ENCODE assay signal across 1 cellular context in the genomic region with DNA sequence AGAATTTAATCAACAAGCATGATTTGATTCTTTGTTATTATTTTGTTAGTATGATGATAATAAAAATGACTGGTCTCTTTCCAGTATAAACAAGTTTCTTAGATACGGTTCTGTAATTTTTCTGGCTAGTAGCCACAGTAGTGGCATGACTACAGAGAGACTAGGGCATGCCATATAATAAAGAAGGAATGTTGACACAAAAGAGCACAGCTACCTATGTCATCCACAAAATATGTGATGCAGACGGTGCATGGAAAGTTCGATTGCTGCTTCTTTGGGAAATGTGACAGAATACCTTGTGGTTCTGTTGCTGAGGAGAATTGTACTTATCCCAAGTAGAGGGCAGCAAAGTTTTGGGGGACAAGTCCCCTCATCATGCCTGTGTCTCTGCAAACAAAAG.
TF ChIP-seq lines count a peak whose summit lies in the region.

No MANE protein-coding gene starts in this region.

TF ChIP-seq in HEK293, 187 proteins besides CTCF, POLR2A, EP300 and RAD21 (continued from another document):
- no peak for TF ChIP-seq PRDM2 (tag by site-specific recombination; IDR thresholded peaks at IDR 0.05; ENCODE audit: borderline replicate concordance)
- peak; percentile 39; the same call in 1 of the 2 replicates for TF ChIP-seq FEZF1 (tag by site-specific recombination; IDR thresholded peaks at IDR 0.05)
- TF ChIP-seq ZNF488 (tag by site-specific recombination; IDR thresholded peaks at IDR 0.05) = no peak
- peak; percentile 31; the same call in 1 of the 2 replicates for TF ChIP-seq ZNF629 (tag by site-specific recombination; IDR thresholded peaks at IDR 0.05)
- TF ChIP-seq ZNF510 (tag by site-specific recombination; IDR thresholded peaks at IDR 0.05; ENCODE audit: insufficient replicate concordance) = no peak
- TF ChIP-seq, protein P1, sequence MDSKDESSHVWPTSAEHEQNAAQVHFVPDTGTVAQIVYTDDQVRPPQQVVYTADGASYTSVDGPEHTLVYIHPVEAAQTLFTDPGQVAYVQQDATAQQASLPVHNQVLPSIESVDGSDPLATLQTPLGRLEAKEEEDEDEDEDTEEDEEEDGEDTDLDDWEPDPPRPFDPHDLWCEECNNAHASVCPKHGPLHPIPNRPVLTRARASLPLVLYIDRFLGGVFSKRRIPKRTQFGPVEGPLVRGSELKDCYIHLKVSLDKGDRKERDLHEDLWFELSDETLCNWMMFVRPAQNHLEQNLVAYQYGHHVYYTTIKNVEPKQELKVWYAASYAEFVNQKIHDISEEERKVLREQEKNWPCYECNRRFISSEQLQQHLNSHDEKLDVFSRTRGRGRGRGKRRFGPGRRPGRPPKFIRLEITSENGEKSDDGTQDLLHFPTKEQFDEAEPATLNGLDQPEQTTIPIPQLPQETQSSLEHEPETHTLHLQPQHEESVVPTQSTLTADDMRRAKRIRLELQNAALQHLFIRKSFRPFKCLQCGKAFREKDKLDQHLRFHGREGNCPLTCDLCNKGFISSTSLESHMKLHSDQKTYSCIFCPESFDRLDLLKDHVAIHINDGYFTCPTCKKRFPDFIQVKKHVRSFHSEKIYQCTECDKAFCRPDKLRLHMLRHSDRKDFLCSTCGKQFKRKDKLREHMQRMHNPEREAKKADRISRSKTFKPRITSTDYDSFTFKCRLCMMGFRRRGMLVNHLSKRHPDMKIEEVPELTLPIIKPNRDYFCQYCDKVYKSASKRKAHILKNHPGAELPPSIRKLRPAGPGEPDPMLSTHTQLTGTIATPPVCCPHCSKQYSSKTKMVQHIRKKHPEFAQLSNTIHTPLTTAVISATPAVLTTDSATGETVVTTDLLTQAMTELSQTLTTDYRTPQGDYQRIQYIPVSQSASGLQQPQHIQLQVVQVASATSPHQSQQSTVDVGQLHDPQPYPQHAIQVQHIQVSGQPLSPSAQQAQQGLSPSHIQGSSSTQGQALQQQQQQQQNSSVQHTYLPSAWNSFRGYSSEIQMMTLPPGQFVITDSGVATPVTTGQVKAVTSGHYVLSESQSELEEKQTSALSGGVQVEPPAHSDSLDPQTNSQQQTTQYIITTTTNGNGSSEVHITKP (tag by site-specific recombination; IDR thresholded peaks at IDR 0.05) = 0 out of 2 replicates have a peak, but pooled peaks have one; percentile 42
- no peak for TF ChIP-seq ZNF132 (tag by site-specific recombination; IDR thresholded peaks at IDR 0.05; ENCODE audit: borderline replicate concordance)
- no peak for TF ChIP-seq KLF16 (tag by site-specific recombination; IDR thresholded peaks at IDR 0.05)
- TF ChIP-seq ZNF529 (tag by site-specific recombination; IDR thresholded peaks at IDR 0.05; ENCODE audit: insufficient replicate concordance) = no peak
- TF ChIP-seq KLF17 (tag by site-specific recombination; IDR thresholded peaks at IDR 0.05) = no peak
- TF ChIP-seq, protein P2, sequence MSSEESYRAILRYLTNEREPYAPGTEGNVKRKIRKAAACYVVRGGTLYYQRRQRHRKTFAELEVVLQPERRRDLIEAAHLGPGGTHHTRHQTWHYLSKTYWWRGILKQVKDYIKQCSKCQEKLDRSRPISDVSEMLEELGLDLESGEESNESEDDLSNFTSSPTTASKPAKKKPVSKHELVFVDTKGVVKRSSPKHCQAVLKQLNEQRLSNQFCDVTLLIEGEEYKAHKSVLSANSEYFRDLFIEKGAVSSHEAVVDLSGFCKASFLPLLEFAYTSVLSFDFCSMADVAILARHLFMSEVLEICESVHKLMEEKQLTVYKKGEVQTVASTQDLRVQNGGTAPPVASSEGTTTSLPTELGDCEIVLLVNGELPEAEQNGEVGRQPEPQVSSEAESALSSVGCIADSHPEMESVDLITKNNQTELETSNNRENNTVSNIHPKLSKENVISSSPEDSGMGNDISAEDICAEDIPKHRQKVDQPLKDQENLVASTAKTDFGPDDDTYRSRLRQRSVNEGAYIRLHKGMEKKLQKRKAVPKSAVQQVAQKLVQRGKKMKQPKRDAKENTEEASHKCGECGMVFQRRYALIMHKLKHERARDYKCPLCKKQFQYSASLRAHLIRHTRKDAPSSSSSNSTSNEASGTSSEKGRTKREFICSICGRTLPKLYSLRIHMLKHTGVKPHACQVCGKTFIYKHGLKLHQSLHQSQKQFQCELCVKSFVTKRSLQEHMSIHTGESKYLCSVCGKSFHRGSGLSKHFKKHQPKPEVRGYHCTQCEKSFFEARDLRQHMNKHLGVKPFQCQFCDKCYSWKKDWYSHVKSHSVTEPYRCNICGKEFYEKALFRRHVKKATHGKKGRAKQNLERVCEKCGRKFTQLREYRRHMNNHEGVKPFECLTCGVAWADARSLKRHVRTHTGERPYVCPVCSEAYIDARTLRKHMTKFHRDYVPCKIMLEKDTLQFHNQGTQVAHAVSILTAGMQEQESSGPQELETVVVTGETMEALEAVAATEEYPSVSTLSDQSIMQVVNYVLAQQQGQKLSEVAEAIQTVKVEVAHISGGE (tag by site-specific recombination; conservative IDR thresholded peaks at IDR 0.05; ENCODE audit: low read depth) = no peak
- no peak for TF ChIP-seq ZNF292 (tag by site-specific recombination; IDR thresholded peaks at IDR 0.05; ENCODE audit: borderline replicate concordance, low read depth)
- no peak for TF ChIP-seq WT1 (tag by site-specific recombination; IDR thresholded peaks at IDR 0.05)
- no peak for TF ChIP-seq ZNF148 (tag by site-specific recombination; IDR thresholded peaks at IDR 0.05; ENCODE audit: borderline replicate concordance)
TF ChIP-seq in HEK293: peak in this region for 3.
